26 cellular contexts compared by ENCODE assay signal in genomic region chr9:2453701-2454100, GRCh38.
"Had no signal": no experiment of that assay in that cellular context is flagged by ENCODE, and none has a peak within 500 bp of the region (broad histone marks: within the 10 kb centered on the region; RNA-seq: fewer than 3 reads in every experiment).

No MANE protein-coding gene starts in this region.

- H3K36me3 Mint-ChIP-seq: activated CD4-positive, alpha-beta memory T cell treated with anti-CD3 and anti-CD28 coated beads for 36 hours; activated naive CD4-positive, alpha-beta T cell treated with anti-CD3 and anti-CD28 coated beads, Interleukin-2, amount 10 ng/mL, durations not matched to agents 7 days and 5 days; activated naive CD4-positive, alpha-beta T cell treated with anti-CD3 and anti-CD28 coated beads, Interleukin-2, amount 50 U/mL, for 72 hours; activated naive CD8-positive, alpha-beta T cell treated with anti-CD3 and anti-CD28 coated beads, Interleukin-2, amount 10 ng/mL, durations not matched to agents 7 days and 5 days had no signal

- H3K4me1 ChIP-seq: heart left ventricle had no signal

- H3K27me3 ChIP-seq: brain microvascular endothelial cell, dorsolateral prefrontal cortex, heart left ventricle had no signal

- H3K4me1 Mint-ChIP-seq: activated CD4-positive, alpha-beta T cell treated with anti-CD3 and anti-CD28 coated beads for 36 hours; activated CD4-positive, alpha-beta T cell treated with anti-CD3 and anti-CD28 coated beads, Interleukin-2, amount 10 ng/mL, durations not matched to agents 24 days and 14 days; activated naive CD4-positive, alpha-beta T cell treated with anti-CD3 and anti-CD28 coated beads, Interleukin-2, amount 10 ng/mL, durations not matched to agents 7 days and 5 days; activated naive CD8-positive, alpha-beta T cell treated with anti-CD3 and anti-CD28 coated beads, Interleukin-2, amount 10 ng/mL, durations not matched to agents 7 days and 5 days; central memory CD8-positive, alpha-beta T cell had no signal

- ATAC-seq: activated CD4-positive, alpha-beta T cell treated with anti-CD3 and anti-CD28 coated beads for 36 hours; activated CD8-positive, alpha-beta T cell treated with anti-CD3 and anti-CD28 coated beads, Interleukin-2, amount 10 ng/mL, durations not matched to agents 7 days and 5 days; activated naive CD4-positive, alpha-beta T cell treated with anti-CD3 and anti-CD28 coated beads, Interleukin-2, amount 50 U/mL, for 72 hours; activated T-cell treated with anti-CD3 and anti-CD28 coated beads, Interleukin-2, amount 50 U/mL, for 72 hours; esophagus mucosa; heart left ventricle had no signal

- DNase-seq: activated CD4-positive, alpha-beta memory T cell treated with anti-CD3 and anti-CD28 coated beads for 36 hours; activated CD4-positive, alpha-beta T cell treated with anti-CD3 and anti-CD28 coated beads for 36 hours; activated CD4-positive, alpha-beta T cell treated with anti-CD3 and anti-CD28 coated beads, Interleukin-2, amount 10 ng/mL, durations not matched to agents 24 days and 14 days; activated CD4-positive, CD25-positive, alpha-beta regulatory T cell; activated CD4-positive, CD25-positive, alpha-beta regulatory T cell treated with anti-CD3 and anti-CD28 coated beads, Interleukin-2, amount 50 U/mL, for 72 hours; activated CD8-positive, alpha-beta memory T cell treated with anti-CD3 and anti-CD28 coated beads, Interleukin-2, amount 50 U/mL, for 48 hours; activated CD8-positive, alpha-beta T cell treated with anti-CD3 and anti-CD28 coated beads, Interleukin-2, amount 10 ng/mL, durations not matched to agents 7 days and 5 days; activated gamma-delta T cell; activated naive CD4-positive, alpha-beta T cell; activated naive CD4-positive, alpha-beta T cell treated with anti-CD3 and anti-CD28 coated beads, Interleukin-2, amount 10 ng/mL, durations not matched to agents 7 days and 5 days; activated naive CD8-positive, alpha-beta T cell treated with anti-CD3 and anti-CD28 coated beads, Interleukin-2, amount 10 ng/mL, durations not matched to agents 7 days and 5 days; activated T-cell treated with anti-CD3 and anti-CD28 coated beads for 4 hours; activated T-cell treated with anti-CD3 and anti-CD28 coated beads, Interleukin-2, amount 50 U/mL, for 24 hours; activated T-cell treated with anti-CD3 and anti-CD28 coated beads, Interleukin-2, amount 50 U/mL, for 72 hours; brain microvascular endothelial cell; cortex of kidney; dorsolateral prefrontal cortex; effector memory CD4-positive, alpha-beta T cell; endodermal cell; foreskin fibroblast; glutamatergic neuron; heart left ventricle; T-helper 2 cell had no signal

- H3K27ac ChIP-seq: brain microvascular endothelial cell, dorsolateral prefrontal cortex, heart left ventricle had no signal

- H3K9me3 Mint-ChIP-seq: activated CD4-positive, alpha-beta memory T cell treated with anti-CD3 and anti-CD28 coated beads for 36 hours; activated CD4-positive, alpha-beta T cell treated with anti-CD3 and anti-CD28 coated beads, Interleukin-2, amount 10 ng/mL, durations not matched to agents 24 days and 14 days; activated naive CD4-positive, alpha-beta T cell treated with anti-CD3 and anti-CD28 coated beads, Interleukin-2, amount 10 ng/mL, durations not matched to agents 7 days and 5 days; activated naive CD4-positive, alpha-beta T cell treated with anti-CD3 and anti-CD28 coated beads, Interleukin-2, amount 50 U/mL, for 72 hours; activated naive CD8-positive, alpha-beta T cell treated with anti-CD3 and anti-CD28 coated beads, Interleukin-2, amount 10 ng/mL, durations not matched to agents 7 days and 5 days; activated T-cell treated with anti-CD3 and anti-CD28 coated beads, Interleukin-2, amount 50 U/mL, for 24 hours; activated T-cell treated with anti-CD3 and anti-CD28 coated beads, Interleukin-2, amount 50 U/mL, for 72 hours; central memory CD8-positive, alpha-beta T cell; endodermal cell had no signal

- H3K4me3 ChIP-seq: dorsolateral prefrontal cortex, heart left ventricle had no signal

- H3K27me3 Mint-ChIP-seq: activated CD4-positive, alpha-beta T cell treated with anti-CD3 and anti-CD28 coated beads for 36 hours; activated naive CD4-positive, alpha-beta T cell treated with anti-CD3 and anti-CD28 coated beads, Interleukin-2, amount 10 ng/mL, durations not matched to agents 7 days and 5 days; activated T-cell treated with anti-CD3 and anti-CD28 coated beads, Interleukin-2, amount 50 U/mL, for 24 hours; central memory CD8-positive, alpha-beta T cell had no signal

- H3K27ac Mint-ChIP-seq: activated CD4-positive, alpha-beta memory T cell treated with anti-CD3 and anti-CD28 coated beads for 36 hours; activated CD4-positive, alpha-beta T cell treated with anti-CD3 and anti-CD28 coated beads for 36 hours; activated CD4-positive, alpha-beta T cell treated with anti-CD3 and anti-CD28 coated beads, Interleukin-2, amount 10 ng/mL, durations not matched to agents 24 days and 14 days; activated CD8-positive, alpha-beta T cell treated with anti-CD3 and anti-CD28 coated beads, Interleukin-2, amount 10 ng/mL, durations not matched to agents 7 days and 5 days; activated naive CD4-positive, alpha-beta T cell treated with anti-CD3 and anti-CD28 coated beads, Interleukin-2, amount 10 ng/mL, durations not matched to agents 7 days and 5 days; activated naive CD4-positive, alpha-beta T cell treated with anti-CD3 and anti-CD28 coated beads, Interleukin-2, amount 50 U/mL, for 72 hours; activated naive CD8-positive, alpha-beta T cell treated with anti-CD3 and anti-CD28 coated beads, Interleukin-2, amount 10 ng/mL, durations not matched to agents 7 days and 5 days; activated T-cell treated with anti-CD3 and anti-CD28 coated beads, Interleukin-2, amount 50 U/mL, for 24 hours; activated T-cell treated with anti-CD3 and anti-CD28 coated beads, Interleukin-2, amount 50 U/mL, for 72 hours; endodermal cell had no signal

- H3K36me3 ChIP-seq: brain microvascular endothelial cell, heart left ventricle had no signal

- H3K4me3 Mint-ChIP-seq: activated CD4-positive, alpha-beta memory T cell treated with anti-CD3 and anti-CD28 coated beads for 36 hours; activated CD4-positive, alpha-beta T cell treated with anti-CD3 and anti-CD28 coated beads for 36 hours; activated CD4-positive, alpha-beta T cell treated with anti-CD3 and anti-CD28 coated beads, Interleukin-2, amount 10 ng/mL, durations not matched to agents 24 days and 14 days; activated CD8-positive, alpha-beta T cell treated with anti-CD3 and anti-CD28 coated beads, Interleukin-2, amount 10 ng/mL, durations not matched to agents 7 days and 5 days; activated naive CD4-positive, alpha-beta T cell treated with anti-CD3 and anti-CD28 coated beads, Interleukin-2, amount 10 ng/mL, durations not matched to agents 7 days and 5 days; activated naive CD8-positive, alpha-beta T cell treated with anti-CD3 and anti-CD28 coated beads, Interleukin-2, amount 10 ng/mL, durations not matched to agents 7 days and 5 days; activated T-cell treated with anti-CD3 and anti-CD28 coated beads, Interleukin-2, amount 50 U/mL, for 24 hours; activated T-cell treated with anti-CD3 and anti-CD28 coated beads, Interleukin-2, amount 50 U/mL, for 72 hours; central memory CD8-positive, alpha-beta T cell; endodermal cell had no signal
